ENCODE assay signal across 1 cellular context in genomic region chr9:137166242-137167112, GRCh38.
TF ChIP-seq lines count a peak whose summit lies in the region.

No MANE protein-coding gene starts in this region.

TF ChIP-seq in HepG2, 621 proteins besides CTCF, POLR2A, EP300 and RAD21:
- TF ChIP-seq RBM39 (IDR thresholded peaks at IDR 0.05; ENCODE audit: low read depth, low read length, poor library complexity, severe bottlenecking) (no peak), RORA (CRISPR knock-in tag; IDR thresholded peaks at IDR 0.05) (no peak), EZH2 (conservative IDR thresholded peaks at IDR 0.05; ENCODE audit: low read depth, low read length) (peak; percentile 55; the same call in 1 of the 2 replicates), AKAP8 (CRISPR knock-in tag; IDR thresholded peaks at IDR 0.05) (no peak), TGIF2 (CRISPR knock-in tag; IDR thresholded peaks at IDR 0.05) (no peak), YY1 (IDR thresholded peaks at IDR 0.05; ENCODE audit: insufficient read depth, insufficient replicate concordance, low read depth, low read length) (no peak), NFE2L2 (IDR thresholded peaks at IDR 0.05; ENCODE audit: low read length) (no peak)
